In genomic region chr9:12775963-12776774, GRCh38 we compare ENCODE assay signal across 8 cellular contexts. TPM values are rescaled to one million over a fixed set of nuclear protein-coding genes. Genes with fewer than 3 reads are reported as not detected.
DNase-seq lines count a peak whose midpoint lies in the region; TF ChIP-seq lines count a peak whose summit lies in the region.

No MANE protein-coding gene starts in this region.

- H3K27ac ChIP-seq in GM23248 = peak overlapping the region; percentile 89
- peak overlapping the region; percentile 91 for H3K27ac ChIP-seq in temporal lobe (ENCODE audit: low read depth, low read length)
- no peak overlapping the region for H3K27ac ChIP-seq in Karpas-422 (ENCODE audit: low read length)

- H3K4me1 ChIP-seq in GM23248 (ENCODE audit: insufficient read depth) = peaks cover 35% of the 10 kb centered on the region
- peaks cover 5% of the 10 kb centered on the region for H3K4me1 ChIP-seq in endocrine pancreas (ENCODE audit: control insufficient read depth, insufficient read depth, low read length)
- no peaks in the 10 kb centered on the region for H3K4me1 ChIP-seq in Karpas-422 (ENCODE audit: low read length)

- intact Hi-C loops in lower leg skin (cut with DNase I; ENCODE audit: low total_unique reads) = no loop called here

- no peaks in the 10 kb centered on the region for H4K20me1 ChIP-seq in GM23248 (ENCODE audit: insufficient read depth)
- H4K20me1 ChIP-seq in Karpas-422 (ENCODE audit: insufficient read depth, low read depth, low read length) = no peaks in the 10 kb centered on the region

- TF ChIP-seq POLR2A in lower leg skin (IDR thresholded peaks at IDR 0.05) = no peak

- H3K9me3 ChIP-seq in GM23248 (ENCODE audit: low read depth) = no peaks in the 10 kb centered on the region
- no peaks in the 10 kb centered on the region for H3K9me3 ChIP-seq in endocrine pancreas (ENCODE audit: control insufficient read depth, low read length)
- no peaks in the 10 kb centered on the region for H3K9me3 ChIP-seq in Karpas-422 (ENCODE audit: low read length)

- H3K4me3 ChIP-seq in GM23248 (peak overlapping the region; percentile 99), endocrine pancreas (ENCODE audit: control insufficient read depth, insufficient read depth, low read length) (peak overlapping the region; percentile 99), lower leg skin (ENCODE audit: low read depth, poor library complexity, severe bottlenecking) (peak overlapping the region; percentile 76), Karpas-422 (ENCODE audit: low read length) (no peak overlapping the region)

- in situ Hi-C loops in GM23248 (cut with MboI) = no loop called here

- H3K9me2 ChIP-seq in GM23248 (ENCODE audit: insufficient read depth) (no peaks in the 10 kb centered on the region), Karpas-422 (replicated peaks; ENCODE audit: insufficient read depth, low read length) (no peaks in the 10 kb centered on the region)

- H3K79me2 ChIP-seq in GM23248 (ENCODE audit: insufficient read depth) (peaks cover 66% of the 10 kb centered on the region), Karpas-422 (ENCODE audit: low read length) (no peaks in the 10 kb centered on the region)

- H3K4me2 ChIP-seq in GM23248 (ENCODE audit: unreplicated experiment) (peak overlapping the region; percentile 88), Karpas-422 (ENCODE audit: low read depth, low read length, poor library complexity, severe bottlenecking) (no peak overlapping the region)

- peak overlapping the region; percentile 86 for H3K9ac ChIP-seq in GM23248
- H3K9ac ChIP-seq in endocrine pancreas (ENCODE audit: control insufficient read depth, insufficient read depth, low read length) = peak overlapping the region; percentile 97
- H3K9ac ChIP-seq in Karpas-422 (ENCODE audit: low read length) = no peak overlapping the region

- H2AFZ ChIP-seq in GM23248 (peak overlapping the region; percentile 73), Karpas-422 (ENCODE audit: low read length) (no peak overlapping the region)

- H3K36me3 ChIP-seq in GM23248 (ENCODE audit: low read depth) (peaks cover 13% of the 10 kb centered on the region; the same call in 1 of the 2 replicates), endocrine pancreas (ENCODE audit: control insufficient read depth, insufficient read depth, low read length) (no peaks in the 10 kb centered on the region), Karpas-422 (ENCODE audit: insufficient read depth, low read length) (no peaks in the 10 kb centered on the region)

- 1% methylated on average over 28 to 34 of the region's 34 CpGs for WGBS in GM23248 (ENCODE audit: low coverage in 1 of 2, low lambda C conversion rate in 2 of 2, missing lambda C conversion rate in 2 of 2), 2 experiments
- WGBS in lower leg skin, 2 donors = 0 to 1% methylated on average over 27 to 34 of the region's 34 CpGs

- H3K27me3 ChIP-seq in GM23248 (replicated peaks; ENCODE audit: insufficient read depth) = no peaks in the 10 kb centered on the region
- no peaks in the 10 kb centered on the region for H3K27me3 ChIP-seq in endocrine pancreas (ENCODE audit: control insufficient read depth, insufficient read depth, low read length)
- no peaks in the 10 kb centered on the region for H3K27me3 ChIP-seq in Karpas-422 (ENCODE audit: low read length)

- H3F3A ChIP-seq in GM23248 (ENCODE audit: insufficient read depth) = peaks cover 45% of the 10 kb centered on the region

- DNase-seq in ELR (ENCODE audit: low read depth) = peak; percentile 88
- DNase-seq in GM23248 = peak; percentile 94
- DNase-seq in LoVo (ENCODE audit: low spot score) = peak; percentile 80
- DNase-seq in RPMI8226 = peak; percentile 89
- peak; percentile 85 to 96 for DNase-seq in lower leg skin (ENCODE audit: low spot score in 2 of 2)
- DNase-seq in Karpas-422 = no peak

- no peak for TF ChIP-seq CTCF in lower leg skin (IDR thresholded peaks at IDR 0.05)

RNA-seq across cellular contexts. Expression of gene LURAP1L, which starts 1.3 kb away (rescaled TPM):
- 16.2 and 30.4 TPM in 2 replicates for total RNA-seq in GM23248 (2014; rRNA removed; shearing (Covaris generic))
- 25.5 and 26.8 TPM in 2 replicates for polyA plus RNA-seq in GM23248 (2016; fragmentation: Nextera tagmentation; extraction: Ambion mirVana)
- total RNA-seq in lower leg skin (10 to 100 TPM in 3 of 4 donors, 1 to 10 TPM in 1; 9.1 to 19.8 (median 15.1) TPM), temporal lobe (0.98 TPM)
- not detected in 2 replicates for total RNA-seq in Karpas-422 (2014; rRNA removed; shearing (Covaris generic); ENCODE audit: low replicate concordance)
